Comparison of ENCODE assay signal across 9 cellular contexts in the genomic region with DNA sequence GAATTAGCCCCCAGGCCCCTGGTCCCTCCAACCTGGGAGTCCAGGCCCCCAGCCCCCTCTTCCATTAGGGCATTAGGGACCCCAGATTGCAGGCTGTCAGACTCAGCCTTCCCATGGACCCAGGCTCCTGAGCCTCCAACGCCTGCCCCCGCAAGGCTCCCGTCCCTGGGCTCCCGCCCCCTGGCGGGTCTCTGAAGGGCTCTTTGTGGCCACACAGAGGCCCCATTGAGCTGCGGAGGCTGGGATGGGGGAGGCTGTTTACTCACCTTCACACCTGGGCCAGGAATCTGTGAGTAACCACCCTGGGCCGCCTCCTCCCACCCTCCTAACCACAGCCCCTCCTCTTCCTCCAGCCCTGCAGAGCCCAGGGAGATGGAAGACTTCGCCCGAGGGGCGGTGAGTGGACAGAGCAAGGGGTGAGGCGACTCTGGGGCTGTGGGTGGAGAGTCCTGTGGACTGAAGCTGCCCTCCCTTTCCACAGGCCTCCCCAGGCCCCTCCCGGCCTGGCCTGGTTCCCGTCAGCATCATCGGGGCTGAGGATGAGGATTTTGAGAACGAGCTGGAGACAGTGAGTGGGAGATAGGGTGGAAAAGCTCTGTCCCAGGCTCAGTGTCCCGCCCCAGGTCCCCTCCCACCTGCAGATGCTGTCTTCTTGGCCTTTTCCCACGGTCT. TPM values are rescaled to one million over a fixed set of nuclear protein-coding genes. Genes with fewer than 3 reads are reported as not detected.
DNase-seq lines count a peak whose midpoint lies in the region; ATAC-seq and TF ChIP-seq lines count a peak whose summit lies in the region.
"Had no signal": no experiment of that assay in that cellular context is flagged by ENCODE, and none has a peak within 500 bp of the region (broad histone marks: within the 10 kb centered on the region; RNA-seq: fewer than 3 reads in every experiment).

No MANE protein-coding gene starts in this region.

- no peaks in the 10 kb centered on the region for H3K9me3 ChIP-seq in Peyer's patch

- peak overlapping the region; percentile 30 to 94 (median 35) for H3K4me3 ChIP-seq in Peyer's patch

- peaks cover 0 to 40% (median 0%) of the 10 kb centered on the region in 3 donors for H3K36me3 ChIP-seq in Peyer's patch

- peak; percentile 71 to 94 (median 90) for DNase-seq in Peyer's patch
- DNase-seq in activated naive CD4-positive, alpha-beta T cell treated with anti-CD3 and anti-CD28 coated beads, Interleukin-2, amount 50 U/mL, for 16 hours = peak; percentile 88
- DNase-seq in left colon = peak; percentile 73 to 79
- peak; percentile 80 to 83 for DNase-seq in stimulated activated CD8-positive, alpha-beta memory T cell treated with anti-CD3 and anti-CD28 coated beads, Interleukin-4, amount 100 ng/mL, for 1 hour (ENCODE audit: low read depth in 2 of 2, low spot score in 1 of 2)
- no peak for DNase-seq in DMS114 treated with DMSO at 0.1 percent for 48 hours (lab: John Stamatoyannopoulos, UW; ENCODE audit: unreplicated experiment)
- no peak for DNase-seq in AG08396 (ENCODE audit: low spot score)

- intact Hi-C loops in left colon (cut with DNase I, micrococcal nuclease) = no loop called here

- TF ChIP-seq CTCF in GM12873 (IDR thresholded peaks at IDR 0.05; ENCODE audit: insufficient read depth, low read depth, low read length, missing control alignments) = peak; percentile 55
- peak; percentile 16 to 50 (median 36) for TF ChIP-seq CTCF in Peyer's patch (IDR thresholded peaks at IDR 0.05)

- ATAC-seq in left colon (peak; percentile 39), GM18498 (IDR thresholded peaks at IDR 0.05; ENCODE audit: unreplicated experiment) (no peak)

- TF ChIP-seq POLR2A in Peyer's patch (IDR thresholded peaks at IDR 0.05) = no peak

- no peaks in the 10 kb centered on the region for H3K27me3 ChIP-seq in Peyer's patch

- H3K27ac ChIP-seq in Peyer's patch = peak overlapping the region; percentile 60 to 98 (median 80)

- H3K4me1 ChIP-seq in Peyer's patch = peaks cover 0 to 37% (median 19%) of the 10 kb centered on the region in 4 donors

RNA-seq across cellular contexts. Expression of a gene that starts 4.9 kb away (rescaled TPM):
- 100 to 1,000 TPM in 3 of 4 donors, 10 to 100 TPM in 1; 90.0 to 368 (median 148) TPM for total RNA-seq in Peyer's patch
- 10 to 100 TPM; 87.8 to 93.6 TPM for total RNA-seq in left colon

RNA-seq across cellular contexts. Expression of a gene that starts 10.8 kb away (rescaled TPM):
- total RNA-seq in Peyer's patch (10 to 100 TPM in 1 of 4 donors, 1 to 10 TPM in 3; 2.8 to 65.2 (median 4.2) TPM), left colon (10 to 100 TPM in 1 of 2 donors, 1 to 10 TPM in 1; 3.9 to 13.7 TPM)

RNA-seq across cellular contexts. Expression of a gene that starts 27.8 kb away (rescaled TPM):
- total RNA-seq in Peyer's patch (100 to 1,000 TPM; 363 to 861 (median 619) TPM), left colon (1,000 to 10,000 TPM; 1,474 to 1,504 TPM)

RNA-seq across cellular contexts. Expression of a gene that starts 40.4 kb away (rescaled TPM):
- 1 to 10 TPM in 2 of 4 donors, under 1 TPM in 1, not detected in 1; 0.94 to 1.7 (median 1.7) TPM for total RNA-seq in Peyer's patch
- total RNA-seq in left colon = 1 to 10 TPM; 1.1 to 1.7 TPM
- total RNA-seq: LHCN-M2 had no signal

RNA-seq across cellular contexts. Expression of a gene that starts 43.0 kb away (rescaled TPM):
- total RNA-seq in Peyer's patch (not detected), left colon (not detected)
- total RNA-seq: LHCN-M2 had no signal

Comparison
In these comparisons a context has a peak if more than half of its experiments do, and no peak if none do; other contexts are left out.
1. DNase-seq: peak in Peyer's patch (3 of 3), activated naive CD4-positive, alpha-beta T cell treated with anti-CD3 and anti-CD28 coated beads, Interleukin-2, amount 50 U/mL, for 16 hours (single experiment), left colon (2 of 2) and stimulated activated CD8-positive, alpha-beta memory T cell treated with anti-CD3 and anti-CD28 coated beads, Interleukin-4, amount 100 ng/mL, for 1 hour (2 of 2); none in DMS114 treated with DMSO at 0.1 percent for 48 hours (single experiment) and AG08396 (single experiment).